ENCODE assay signal across 1 cellular context in the genomic region with DNA sequence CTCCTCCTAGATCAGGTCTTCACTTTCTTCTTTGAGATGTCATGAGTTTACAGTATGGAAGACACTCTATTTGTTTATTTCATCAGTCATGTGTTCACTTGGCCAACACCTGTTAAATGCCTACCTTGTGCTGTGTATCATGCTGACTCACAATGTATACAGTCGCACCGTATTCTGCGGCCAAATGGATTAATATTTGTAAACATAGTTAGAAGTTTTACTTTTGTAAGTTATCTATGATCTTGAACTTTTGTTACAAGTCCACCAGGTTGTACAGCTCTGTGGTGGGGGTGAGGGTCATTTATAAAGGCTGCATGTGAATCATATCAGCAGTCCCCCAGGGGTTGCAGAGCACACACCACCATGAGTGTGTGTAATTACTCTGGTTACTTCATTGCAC.
A peak's percentile ranks its signal among the peaks of the same experiment; 100 is the strongest.
TF ChIP-seq lines count a peak whose summit lies in the region.

No MANE protein-coding gene starts in this region.

TF ChIP-seq in A549, 52 proteins besides CTCF, POLR2A, EP300 and RAD21 (continued from another document):
- TF ChIP-seq JUN (IDR thresholded peaks at IDR 0.05) (0 out of 5 replicates have a peak, but pooled peaks of 1 of the 2 experiments have one; percentile 23), RCOR1 (IDR thresholded peaks at IDR 0.05; ENCODE audit: low read depth, low read length) (no peak), HDAC2 (IDR thresholded peaks at IDR 0.05) (no peak), RARB (CRISPR knock-in tag; IDR thresholded peaks at IDR 0.05) (no peak), HOXB5 (CRISPR knock-in tag; IDR thresholded peaks at IDR 0.05) (no peak), TP53 (CRISPR knock-in tag; IDR thresholded peaks at IDR 0.05) (no peak), GATA3 (IDR thresholded peaks at IDR 0.05; ENCODE audit: borderline replicate concordance) (peak; percentile 56), HEYL (CRISPR knock-in tag; IDR thresholded peaks at IDR 0.05) (no peak), JUNB (IDR thresholded peaks at IDR 0.05) (peak; percentile 56; the same call in 1 of the 2 replicates), ZC3H11A (IDR thresholded peaks at IDR 0.05) (no peak), CHD4 (IDR thresholded peaks at IDR 0.05; ENCODE audit: borderline replicate concordance) (no peak)
